25 cellular contexts compared by ENCODE assay signal in the genomic region with DNA sequence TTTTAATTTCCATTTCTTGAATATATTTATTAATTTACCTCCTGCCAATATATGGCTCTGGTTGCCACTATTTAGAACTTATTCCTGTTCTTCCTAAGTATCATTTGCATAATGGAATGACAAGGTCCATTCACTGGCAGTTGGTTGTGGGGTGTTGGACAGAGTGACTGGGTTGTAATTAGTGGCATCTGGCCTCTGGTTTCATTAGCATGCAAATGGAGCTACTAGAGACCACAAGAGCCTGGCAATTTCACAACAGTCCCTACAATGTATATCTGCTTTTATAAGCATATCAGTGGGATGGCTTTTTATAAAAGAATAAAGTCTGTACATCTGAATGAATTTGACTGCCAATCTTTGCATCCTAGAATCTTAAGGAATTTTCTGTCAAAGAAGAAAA.
"Had no signal": no experiment of that assay in that cellular context is flagged by ENCODE, and none has a peak within 500 bp of the region (broad histone marks: within the 10 kb centered on the region; RNA-seq: fewer than 3 reads in every experiment).

No MANE protein-coding gene starts in this region.

- DNase-seq: activated CD4-positive, alpha-beta T cell treated with anti-CD3 and anti-CD28 coated beads, Interleukin-2, amount 10 ng/mL, durations not matched to agents 24 days and 14 days; activated CD8-positive, alpha-beta memory T cell treated with anti-CD3 and anti-CD28 coated beads, Interleukin-2, amount 10 ng/mL, durations not matched to agents 7 days and 5 days; activated CD8-positive, alpha-beta T cell treated with anti-CD3 and anti-CD28 coated beads for 36 hours; activated effector memory CD4-positive, alpha-beta T cell treated with anti-CD3 and anti-CD28 coated beads, Interleukin-2, amount 50 U/mL, for 16 hours; activated naive CD4-positive, alpha-beta T cell treated with anti-CD3 and anti-CD28 coated beads, Interleukin-2, amount 10 ng/mL, durations not matched to agents 7 days and 5 days; activated T-cell treated with anti-CD3 and anti-CD28 coated beads for 4 hours; amygdala; cerebellar nuclear complex; heart right ventricle; kidney; lower lobe of right lung; naive thymus-derived CD4-positive, alpha-beta T cell; retina; sigmoid colon; stimulated activated CD4-positive, alpha-beta T cell treated with anti-CD3 and anti-CD28 coated beads, Interleukin-15, amount 100 ng/mL, for 24 hours; stimulated activated CD8-positive, alpha-beta memory T cell treated with anti-CD3 and anti-CD28 coated beads, Interleukin-4, amount 100 ng/mL, for 48 hours; stimulated activated naive B cell treated with anti-CD40 and anti-IgM and Interleukin-4, amounts not matched to agents 10 μg/mL and 1 μg/mL and 100 μg/mL, for 72 hours; upper lobe of left lung had no signal

- H3K27ac Mint-ChIP-seq: activated CD4-positive, alpha-beta T cell treated with anti-CD3 and anti-CD28 coated beads, Interleukin-2, amount 10 ng/mL, durations not matched to agents 24 days and 14 days; activated CD8-positive, alpha-beta memory T cell treated with anti-CD3 and anti-CD28 coated beads, Interleukin-2, amount 10 ng/mL, durations not matched to agents 7 days and 5 days; activated CD8-positive, alpha-beta T cell treated with anti-CD3 and anti-CD28 coated beads for 36 hours; activated naive CD4-positive, alpha-beta T cell treated with anti-CD3 and anti-CD28 coated beads, Interleukin-2, amount 10 ng/mL, durations not matched to agents 7 days and 5 days; naive thymus-derived CD4-positive, alpha-beta T cell; progenitor cell of endocrine pancreas; stimulated activated naive B cell treated with anti-CD40 and anti-IgM and Interleukin-4, amounts not matched to agents 10 μg/mL and 1 μg/mL and 100 μg/mL, for 72 hours had no signal

- H3K4me3 ChIP-seq: coronary artery, heart right ventricle, lower lobe of right lung, sigmoid colon, smooth muscle cell, thoracic aorta, upper lobe of left lung had no signal

- H3K4me1 ChIP-seq: heart right ventricle, lower lobe of right lung, sigmoid colon, upper lobe of left lung had no signal

- H3K27me3 Mint-ChIP-seq: activated CD4-positive, alpha-beta T cell treated with anti-CD3 and anti-CD28 coated beads, Interleukin-2, amount 10 ng/mL, durations not matched to agents 24 days and 14 days; activated CD8-positive, alpha-beta memory T cell treated with anti-CD3 and anti-CD28 coated beads, Interleukin-2, amount 10 ng/mL, durations not matched to agents 7 days and 5 days; activated CD8-positive, alpha-beta T cell treated with anti-CD3 and anti-CD28 coated beads for 36 hours; activated naive CD4-positive, alpha-beta T cell treated with anti-CD3 and anti-CD28 coated beads, Interleukin-2, amount 10 ng/mL, durations not matched to agents 7 days and 5 days; naive thymus-derived CD4-positive, alpha-beta T cell; progenitor cell of endocrine pancreas; stimulated activated naive B cell treated with anti-CD40 and anti-IgM and Interleukin-4, amounts not matched to agents 10 μg/mL and 1 μg/mL and 100 μg/mL, for 72 hours had no signal

- H3K36me3 ChIP-seq: heart right ventricle, lower lobe of right lung, sigmoid colon, thoracic aorta, upper lobe of left lung had no signal

- H3K9me3 ChIP-seq: lower lobe of right lung, thoracic aorta, upper lobe of left lung had no signal

- H3K4me1 Mint-ChIP-seq: activated CD4-positive, alpha-beta T cell treated with anti-CD3 and anti-CD28 coated beads, Interleukin-2, amount 10 ng/mL, durations not matched to agents 24 days and 14 days; activated CD8-positive, alpha-beta memory T cell treated with anti-CD3 and anti-CD28 coated beads, Interleukin-2, amount 10 ng/mL, durations not matched to agents 7 days and 5 days; activated naive CD4-positive, alpha-beta T cell treated with anti-CD3 and anti-CD28 coated beads, Interleukin-2, amount 10 ng/mL, durations not matched to agents 7 days and 5 days; naive thymus-derived CD4-positive, alpha-beta T cell; stimulated activated naive B cell treated with anti-CD40 and anti-IgM and Interleukin-4, amounts not matched to agents 10 μg/mL and 1 μg/mL and 100 μg/mL, for 72 hours had no signal

- ATAC-seq: activated CD4-positive, CD25-positive, alpha-beta regulatory T cell treated with anti-CD3 and anti-CD28 coated beads, Interleukin-2, amount 50 U/mL, for 24 hours; activated CD8-positive, alpha-beta memory T cell treated with anti-CD3 and anti-CD28 coated beads, Interleukin-2, amount 10 ng/mL, durations not matched to agents 7 days and 5 days; activated CD8-positive, alpha-beta T cell treated with anti-CD3 and anti-CD28 coated beads for 36 hours; heart right ventricle; left lobe of liver; lower lobe of right lung; naive thymus-derived CD4-positive, alpha-beta T cell; stimulated activated naive B cell treated with anti-CD40 and anti-IgM and Interleukin-4, amounts not matched to agents 10 μg/mL and 1 μg/mL and 100 μg/mL, for 72 hours had no signal

- H3K36me3 Mint-ChIP-seq: activated CD8-positive, alpha-beta memory T cell treated with anti-CD3 and anti-CD28 coated beads, Interleukin-2, amount 10 ng/mL, durations not matched to agents 7 days and 5 days; activated naive CD4-positive, alpha-beta T cell treated with anti-CD3 and anti-CD28 coated beads, Interleukin-2, amount 10 ng/mL, durations not matched to agents 7 days and 5 days; stimulated activated naive B cell treated with anti-CD40 and anti-IgM and Interleukin-4, amounts not matched to agents 10 μg/mL and 1 μg/mL and 100 μg/mL, for 72 hours had no signal

- H3K9me3 Mint-ChIP-seq: activated CD4-positive, alpha-beta T cell treated with anti-CD3 and anti-CD28 coated beads, Interleukin-2, amount 10 ng/mL, durations not matched to agents 24 days and 14 days had no signal

- H3K4me3 Mint-ChIP-seq: activated CD4-positive, alpha-beta T cell treated with anti-CD3 and anti-CD28 coated beads, Interleukin-2, amount 10 ng/mL, durations not matched to agents 24 days and 14 days; activated CD8-positive, alpha-beta memory T cell treated with anti-CD3 and anti-CD28 coated beads, Interleukin-2, amount 10 ng/mL, durations not matched to agents 7 days and 5 days; activated CD8-positive, alpha-beta T cell treated with anti-CD3 and anti-CD28 coated beads for 36 hours; activated naive CD4-positive, alpha-beta T cell treated with anti-CD3 and anti-CD28 coated beads, Interleukin-2, amount 10 ng/mL, durations not matched to agents 7 days and 5 days; naive thymus-derived CD4-positive, alpha-beta T cell; neural crest cell; stimulated activated naive B cell treated with anti-CD40 and anti-IgM and Interleukin-4, amounts not matched to agents 10 μg/mL and 1 μg/mL and 100 μg/mL, for 72 hours had no signal

- H3K27ac ChIP-seq: coronary artery, heart right ventricle, lower lobe of right lung, sigmoid colon, thoracic aorta, upper lobe of left lung had no signal

- H3K4me2 ChIP-seq: smooth muscle cell had no signal

- H3K27me3 ChIP-seq: heart right ventricle, sigmoid colon, upper lobe of left lung had no signal
